In genomic region chr3:64097920-64098319, GRCh38 we compare ENCODE assay signal across 21 cellular contexts.
DNase-seq lines count a peak whose midpoint lies in the region; ATAC-seq, FAIRE-seq and TF ChIP-seq lines count a peak whose summit lies in the region.
"Had no signal": no experiment of that assay in that cellular context is flagged by ENCODE, and none has a peak within 500 bp of the region (broad histone marks: within the 10 kb centered on the region; RNA-seq: fewer than 3 reads in every experiment).

No MANE protein-coding gene starts in this region.

- H3K4me2 ChIP-seq in PC-3 (ENCODE audit: low read length) (no peak overlapping the region), neural progenitor cell (peak overlapping the region; percentile 15)

- BruUV-seq in PC-3 (replicated peaks; lab: Mats Ljungman, UMichigan), result no TSS peak

- H3K9ac ChIP-seq in PC-3 (ENCODE audit: low read length) (no peak overlapping the region), neural progenitor cell (no peak overlapping the region)

- peak overlapping the region; percentile 3 for H3K27ac Mint-ChIP-seq in neural progenitor cell
- no peak overlapping the region for H3K27ac Mint-ChIP-seq in T-cell

- H3K4me1 Mint-ChIP-seq in neural progenitor cell, result peaks cover 5% of the 10 kb centered on the region
- H3K4me1 Mint-ChIP-seq in T-cell, result no peaks in the 10 kb centered on the region
- H3K4me1 Mint-ChIP-seq: CD14-positive monocyte had no signal

- DNase-seq in PC-3 (no peak), neural progenitor cell (ENCODE audit: low spot score) (no peak), urothelium cell line (ENCODE audit: low spot score) (no peak), Ammon's horn (ENCODE audit: low spot score) (no peak), T-cell (no peak)
- no peak for DNase-seq in activated CD4-positive, alpha-beta T cell treated with anti-CD3 and anti-CD28 coated beads for 48 hours
- DNase-seq: AML-193, DMS 273 treated with DMSO at 0.1 percent for 48 hours, DND-41, HCEC 1CT, Kasumi-1, MG63, NCI-H1048, NCI-H146, NCI-H2081 treated with DMSO at 0.1 percent for 48 hours, NCI-H2227 treated with DMSO at 0.1 percent for 48 hours, NCI-H510A treated with DMSO at 0.1 percent for 48 hours, SJCRH30 had no signal

- H3K4me3 Mint-ChIP-seq in neural progenitor cell (no peak overlapping the region), T-cell (no peak overlapping the region)
- H3K4me3 Mint-ChIP-seq: CD14-positive monocyte had no signal

- no peaks in the 10 kb centered on the region for H3K79me2 ChIP-seq in PC-3 (ENCODE audit: low read length)
- H3K79me2 ChIP-seq in neural progenitor cell (ENCODE audit: low read depth), result no peaks in the 10 kb centered on the region

- peak; percentile 65 for FAIRE-seq in urothelium cell line (lab: Jason Lieb, UNC)
- FAIRE-seq: HTR-8/SVneo had no signal

- no peaks in the 10 kb centered on the region for H3K9me3 ChIP-seq in HEK293 (ENCODE audit: control insufficient read depth, insufficient read depth, low read depth, low read length)
- H3K9me3 ChIP-seq in PC-3 (ENCODE audit: low read length), result no peaks in the 10 kb centered on the region
- H3K9me3 ChIP-seq in neural progenitor cell (ENCODE audit: low read depth), result no peaks in the 10 kb centered on the region
- H3K9me3 ChIP-seq: MG63, SJCRH30 had no signal

- H3K4me1 ChIP-seq in HEK293 (ENCODE audit: control insufficient read depth, insufficient read depth, low read length) (no peaks in the 10 kb centered on the region), PC-3 (ENCODE audit: insufficient read depth, low read length) (peaks cover 39% of the 10 kb centered on the region), neural progenitor cell (peaks cover 24% of the 10 kb centered on the region)
- H3K4me1 ChIP-seq: SJCRH30 had no signal

- H3K27ac ChIP-seq in HEK293 (ENCODE audit: extremely low read depth, low read depth, low read length) (no peak overlapping the region), PC-3 (ENCODE audit: low read length) (peak overlapping the region; percentile 44), neural progenitor cell (no peak overlapping the region)
- H3K27ac ChIP-seq: SJCRH30 had no signal

- no peaks in the 10 kb centered on the region for H3F3A ChIP-seq in PC-3 (ENCODE audit: low read length, unreplicated experiment)
- peaks cover 4% of the 10 kb centered on the region for H3F3A ChIP-seq in neural progenitor cell (ENCODE audit: low read depth)

- H3K9me2 ChIP-seq in PC-3 (replicated peaks; ENCODE audit: low read length), result no peaks in the 10 kb centered on the region

- ATAC-seq in PC-3, result no peak
- ATAC-seq in T-cell (replicated peaks in 1 of 4), result no peak

- H3K9me3 Mint-ChIP-seq in neural progenitor cell (no peaks in the 10 kb centered on the region), T-cell (no peaks in the 10 kb centered on the region)

- H3K4me3 ChIP-seq in HEK293 (ENCODE audit: low read depth, low read length) (no peak overlapping the region), PC-3 (ENCODE audit: low read length) (no peak overlapping the region), neural progenitor cell (no peak overlapping the region)
- H3K4me3 ChIP-seq: MG63, SJCRH30 had no signal

- H3K36me3 Mint-ChIP-seq in neural progenitor cell (no peaks in the 10 kb centered on the region), T-cell (no peaks in the 10 kb centered on the region)
- H3K36me3 Mint-ChIP-seq: CD14-positive monocyte had no signal

- H3K27me3 Mint-ChIP-seq in neural progenitor cell (ENCODE audit: insufficient read depth, low read depth), result no peaks in the 10 kb centered on the region
- H3K27me3 Mint-ChIP-seq in T-cell, result peaks cover 7 to 22% of the 10 kb centered on the region in 2 donors

- H3K36me3 ChIP-seq in HEK293 (ENCODE audit: control insufficient read depth in 2 of 2, insufficient read depth in 1 of 2, low read length in 2 of 2) (peaks cover 0 to 4% of the 10 kb centered on the region in 2 experiments; a peak in 1 of 3 replicates), PC-3 (ENCODE audit: low read depth, low read length) (no peaks in the 10 kb centered on the region), neural progenitor cell (no peaks in the 10 kb centered on the region)
- H3K36me3 ChIP-seq: MG63, SJCRH30 had no signal

- POLR2A ChIA-PET in HEK293 (lab: Yijun Ruan, JAX), result no interaction called here
- POLR2A ChIA-PET in PC-3 (lab: Charles Lee; ENCODE audit: unreplicated experiment), result no interaction called here
- POLR2A ChIA-PET in T-cell (lab: Charles Lee), result no interaction called here

- H4K20me1 ChIP-seq in PC-3 (ENCODE audit: low read length) (no peaks in the 10 kb centered on the region), neural progenitor cell (ENCODE audit: low read depth) (no peaks in the 10 kb centered on the region)

- H3K27me3 ChIP-seq in PC-3 (ENCODE audit: low read length), result no peaks in the 10 kb centered on the region
- H3K27me3 ChIP-seq in neural progenitor cell, result no peaks in the 10 kb centered on the region
- H3K27me3 ChIP-seq: MG63, SJCRH30 had no signal

- CTCF ChIA-PET in HEK293 (lab: Yijun Ruan, JAX), result no interaction called here
- CTCF ChIA-PET in PC-3 (lab: Charles Lee), result no interaction called here
- CTCF ChIA-PET in T-cell (lab: Charles Lee), result no interaction called here

- intact Hi-C loops in PC-3 (cut with micrococcal nuclease), result no loop called here

- TF ChIP-seq CTCF in HEK293 (tag by site-specific recombination; IDR thresholded peaks at IDR 0.05) (no peak), PC-3 (conservative IDR thresholded peaks at IDR 0.05; ENCODE audit: low read depth, low read length) (no peak), neural progenitor cell (IDR thresholded peaks at IDR 0.05) (no peak)

- H2AFZ ChIP-seq in PC-3 (ENCODE audit: low read length) (no peak overlapping the region), neural progenitor cell (replicated peaks) (no peak overlapping the region)

TF ChIP-seq in HEK293, 187 proteins besides CTCF, POLR2A, EP300 and RAD21 (continues in another document):
- TF ChIP-seq ZBTB21 (tag by site-specific recombination; IDR thresholded peaks at IDR 0.05), result peak; percentile 86
- TF ChIP-seq ZNF184 (tag by site-specific recombination; IDR thresholded peaks at IDR 0.05), result no peak
- no peak for TF ChIP-seq ZNF239 (tag by site-specific recombination; IDR thresholded peaks at IDR 0.05)
- TF ChIP-seq PRDM10 (tag by site-specific recombination; IDR thresholded peaks at IDR 0.05), result no peak
- TF ChIP-seq ZNF529 (tag by site-specific recombination; IDR thresholded peaks at IDR 0.05; ENCODE audit: insufficient replicate concordance), result no peak
- TF ChIP-seq ZNF704 (tag by site-specific recombination; IDR thresholded peaks at IDR 0.05), result no peak
- no peak for TF ChIP-seq ZNF19 (tag by site-specific recombination; IDR thresholded peaks at IDR 0.05; ENCODE audit: low read depth)
- peak; percentile 65 for TF ChIP-seq ZNF600 (tag by site-specific recombination; IDR thresholded peaks at IDR 0.05)
- no peak for TF ChIP-seq ZNF585B (tag by site-specific recombination; IDR thresholded peaks at IDR 0.05)
- peak; percentile 60; the same call in 1 of the 2 replicates for TF ChIP-seq ZEB2 (tag by site-specific recombination; IDR thresholded peaks at IDR 0.05)
- TF ChIP-seq ZNF24 (tag by site-specific recombination; IDR thresholded peaks at IDR 0.05), result 0 out of 2 replicates have a peak, but pooled peaks have one; percentile 48
- TF ChIP-seq ATF2 (tag by site-specific recombination; IDR thresholded peaks at IDR 0.05; ENCODE audit: low read depth), result peak; percentile 81
